20 cellular contexts compared by ENCODE assay signal in the genomic region with DNA sequence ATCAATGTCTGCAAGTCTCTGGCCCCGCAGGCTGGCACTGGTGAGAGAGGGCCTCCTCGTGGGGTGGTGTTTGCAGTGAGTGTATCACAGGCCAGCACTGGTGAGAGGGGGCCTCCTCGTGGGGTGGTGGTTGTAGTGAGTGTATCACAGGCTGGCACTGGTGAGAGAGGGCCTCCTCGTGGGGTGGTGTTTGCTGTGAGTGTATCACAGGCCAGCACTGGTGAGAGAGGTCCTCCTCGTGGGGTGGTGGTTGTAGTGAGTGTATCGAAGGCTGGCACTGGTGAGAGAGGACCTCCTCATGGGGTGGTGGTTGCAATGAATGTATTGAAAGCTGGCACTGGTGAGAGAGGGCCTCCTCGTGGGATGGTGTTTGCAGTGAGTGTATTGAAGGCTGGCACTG. TPM values are rescaled to one million over a fixed set of nuclear protein-coding genes. Genes with fewer than 3 reads are reported as not detected.
A peak's percentile ranks its signal among the peaks of the same experiment; 100 is the strongest.
DNase-seq lines count a peak whose midpoint lies in the region; ATAC-seq and TF ChIP-seq lines count a peak whose summit lies in the region.
"Had no signal": no experiment of that assay in that cellular context is flagged by ENCODE, and none has a peak within 500 bp of the region (broad histone marks: within the 10 kb centered on the region; RNA-seq: fewer than 3 reads in every experiment).

No MANE protein-coding gene starts in this region.

- no peak overlapping the region for H3K27ac ChIP-seq in CD4-positive, alpha-beta memory T cell (ENCODE audit: low read depth, low read length)
- H3K27ac ChIP-seq: brain microvascular endothelial cell, coronary artery, VCaP had no signal

- ATAC-seq in activated CD4-positive, alpha-beta T cell treated with anti-CD3 and anti-CD28 coated beads for 36 hours = peak; percentile 26
- ATAC-seq in naive thymus-derived CD8-positive, alpha-beta T cell = no peak
- no peak for ATAC-seq in GM18868 (IDR thresholded peaks at IDR 0.05; ENCODE audit: unreplicated experiment)
- ATAC-seq: left cardiac atrium, psoas muscle had no signal

- H3K4me1 ChIP-seq in CD4-positive, alpha-beta memory T cell (ENCODE audit: insufficient read depth, low read length) = peaks cover 18% of the 10 kb centered on the region

- no peak overlapping the region for H3K27ac Mint-ChIP-seq in activated CD4-positive, alpha-beta T cell treated with anti-CD3 and anti-CD28 coated beads for 36 hours
- peak overlapping the region in 5 of 7 donors; percentile 3 to 53 (median 13) for H3K27ac Mint-ChIP-seq in CD4-positive, alpha-beta memory T cell
- H3K27ac Mint-ChIP-seq in activated T-helper 1 cell treated with anti-CD3 and anti-CD28 coated beads, Interleukin-12 subunit alpha, Interleukin-12 subunit beta, Interleukin-2, Interleukin-4 antibody, amounts not matched to agents 30 ng/mL and 10 ng/mL and 1 ng/mL, durations not matched to agents 14 hours and 24 hours and 36 hours = no peak overlapping the region
- H3K27ac Mint-ChIP-seq in naive thymus-derived CD8-positive, alpha-beta T cell = peak overlapping the region in 6 of 10 donors; percentile 8 to 88 (median 40)

- H3K36me3 ChIP-seq in CD4-positive, alpha-beta memory T cell (ENCODE audit: insufficient read depth, low read length) = peaks cover 74% of the 10 kb centered on the region

- H3K9me3 Mint-ChIP-seq in activated CD4-positive, alpha-beta T cell treated with anti-CD3 and anti-CD28 coated beads for 36 hours (ENCODE audit: low read depth) = no peaks in the 10 kb centered on the region
- peaks cover 0 to 6% (median 0%) of the 10 kb centered on the region in 8 donors for H3K9me3 Mint-ChIP-seq in CD4-positive, alpha-beta memory T cell
- H3K9me3 Mint-ChIP-seq in activated T-helper 1 cell treated with anti-CD3 and anti-CD28 coated beads, Interleukin-12 subunit alpha, Interleukin-12 subunit beta, Interleukin-2, Interleukin-4 antibody, amounts not matched to agents 30 ng/mL and 10 ng/mL and 1 ng/mL, durations not matched to agents 14 hours and 24 hours and 36 hours = no peaks in the 10 kb centered on the region
- H3K9me3 Mint-ChIP-seq in naive thymus-derived CD8-positive, alpha-beta T cell = no peaks in the 10 kb centered on the region

- no peak for DNase-seq in activated CD4-positive, alpha-beta T cell treated with anti-CD3 and anti-CD28 coated beads for 36 hours
- DNase-seq in activated CD4-positive, alpha-beta T cell treated with anti-CD3 and anti-CD28 coated beads for 48 hours = no peak
- DNase-seq in CD4-positive, alpha-beta memory T cell = no peak
- no peak for DNase-seq in activated T-helper 1 cell treated with anti-CD3 and anti-CD28 coated beads, Interleukin-12 subunit alpha, Interleukin-12 subunit beta, Interleukin-2, Interleukin-4 antibody, amounts not matched to agents 30 ng/mL and 10 ng/mL and 1 ng/mL, durations not matched to agents 14 hours and 24 hours and 36 hours (ENCODE audit: low spot score)
- DNase-seq in naive thymus-derived CD8-positive, alpha-beta T cell = no peak
- DNase-seq in GM13977 (ENCODE audit: low spot score) (no peak), hypothalamus (lab: John Stamatoyannopoulos, UW) (no peak)
- DNase-seq: brain microvascular endothelial cell; DMS 273 treated with DMSO at 0.1 percent for 48 hours; HCEC 1CT; left cardiac atrium; NCI-H1436; OCI-M1; psoas muscle; Right ventricle myocardium superior; stimulated activated CD4-positive, alpha-beta T cell treated with anti-CD3 and anti-CD28 coated beads, Interleukin-4, amount 100 ng/mL, for 24 hours had no signal

- no peaks in the 10 kb centered on the region for H3K9me3 ChIP-seq in CD4-positive, alpha-beta memory T cell (ENCODE audit: control insufficient read depth in 1 of 2, low read length in 2 of 2)
- H3K9me3 ChIP-seq: psoas muscle had no signal

- CTCF ChIA-PET in activated CD4-positive, alpha-beta T cell treated with anti-CD3 and anti-CD28 coated beads for 36 hours (lab: Charles Lee) = interaction anchor here (0.7 kb wide), 1 partner anchor 34 kb away, joined by 3 read pairs; no protein-coding TSS in a partner anchor
- CTCF ChIA-PET in CD4-positive, alpha-beta memory T cell (lab: Charles Lee; ENCODE audit: partially characterized antibody) = no interaction called here

- intact Hi-C loops in activated CD4-positive, alpha-beta T cell treated with anti-CD3 and anti-CD28 coated beads for 36 hours (cut with DNase I, micrococcal nuclease) = no loop called here
- intact Hi-C loops in CD4-positive, alpha-beta memory T cell (cut with micrococcal nuclease) = no loop called here
- intact Hi-C loops in activated T-helper 1 cell treated with anti-CD3 and anti-CD28 coated beads, Interleukin-12 subunit alpha, Interleukin-12 subunit beta, Interleukin-2, Interleukin-4 antibody, amounts not matched to agents 30 ng/mL and 10 ng/mL and 1 ng/mL, durations not matched to agents 14 hours and 24 hours and 36 hours (cut with micrococcal nuclease) = no loop called here

- POLR2A ChIA-PET in activated CD4-positive, alpha-beta T cell treated with anti-CD3 and anti-CD28 coated beads for 36 hours (lab: Charles Lee) = no interaction called here
- POLR2A ChIA-PET in CD4-positive, alpha-beta memory T cell (lab: Charles Lee; ENCODE audit: partially characterized antibody) = no interaction called here
- POLR2A ChIA-PET in naive thymus-derived CD8-positive, alpha-beta T cell (lab: Charles Lee) = no interaction called here

- H3K27me3 ChIP-seq in CD4-positive, alpha-beta memory T cell (ENCODE audit: insufficient read depth, low read length) = no peaks in the 10 kb centered on the region
- H3K27me3 ChIP-seq: brain microvascular endothelial cell had no signal

- in situ Hi-C loops in GM13977 (cut with MboI; ENCODE audit: low pct_unique_long_range_greater_than_20kb, low sequenced_read_pairs, unreplicated experiment) = no loop called here

- H3K4me3 Mint-ChIP-seq in activated CD4-positive, alpha-beta T cell treated with anti-CD3 and anti-CD28 coated beads for 36 hours = no peak overlapping the region
- peak overlapping the region in 7 of 8 donors; percentile 19 to 84 (median 59) for H3K4me3 Mint-ChIP-seq in CD4-positive, alpha-beta memory T cell
- peak overlapping the region; percentile 38 for H3K4me3 Mint-ChIP-seq in activated T-helper 1 cell treated with anti-CD3 and anti-CD28 coated beads, Interleukin-12 subunit alpha, Interleukin-12 subunit beta, Interleukin-2, Interleukin-4 antibody, amounts not matched to agents 30 ng/mL and 10 ng/mL and 1 ng/mL, durations not matched to agents 14 hours and 24 hours and 36 hours
- peak overlapping the region in 9 of 10 donors; percentile 26 to 71 (median 56) for H3K4me3 Mint-ChIP-seq in naive thymus-derived CD8-positive, alpha-beta T cell

- TF ChIP-seq CTCF in GM13977 (IDR thresholded peaks at IDR 0.05; ENCODE audit: extremely low read depth, insufficient read depth, missing control alignments) = no peak

- H3K27me3 Mint-ChIP-seq in activated CD4-positive, alpha-beta T cell treated with anti-CD3 and anti-CD28 coated beads for 36 hours = no peaks in the 10 kb centered on the region
- no peaks in the 10 kb centered on the region for H3K27me3 Mint-ChIP-seq in CD4-positive, alpha-beta memory T cell
- no peaks in the 10 kb centered on the region for H3K27me3 Mint-ChIP-seq in activated T-helper 1 cell treated with anti-CD3 and anti-CD28 coated beads, Interleukin-12 subunit alpha, Interleukin-12 subunit beta, Interleukin-2, Interleukin-4 antibody, amounts not matched to agents 30 ng/mL and 10 ng/mL and 1 ng/mL, durations not matched to agents 14 hours and 24 hours and 36 hours (ENCODE audit: insufficient read depth)
- no peaks in the 10 kb centered on the region for H3K27me3 Mint-ChIP-seq in naive thymus-derived CD8-positive, alpha-beta T cell

- H3K36me3 Mint-ChIP-seq in activated CD4-positive, alpha-beta T cell treated with anti-CD3 and anti-CD28 coated beads for 36 hours (ENCODE audit: low read depth) = peaks cover 72% of the 10 kb centered on the region
- peaks cover 84 to 86% of the 10 kb centered on the region in 2 donors for H3K36me3 Mint-ChIP-seq in CD4-positive, alpha-beta memory T cell
- peaks cover 83% of the 10 kb centered on the region for H3K36me3 Mint-ChIP-seq in activated T-helper 1 cell treated with anti-CD3 and anti-CD28 coated beads, Interleukin-12 subunit alpha, Interleukin-12 subunit beta, Interleukin-2, Interleukin-4 antibody, amounts not matched to agents 30 ng/mL and 10 ng/mL and 1 ng/mL, durations not matched to agents 14 hours and 24 hours and 36 hours (ENCODE audit: low read depth)
- H3K36me3 Mint-ChIP-seq in naive thymus-derived CD8-positive, alpha-beta T cell = peaks cover 11 to 94% (median 51%) of the 10 kb centered on the region in 3 donors

- H3K4me1 Mint-ChIP-seq in activated CD4-positive, alpha-beta T cell treated with anti-CD3 and anti-CD28 coated beads for 36 hours = peaks cover 20% of the 10 kb centered on the region
- H3K4me1 Mint-ChIP-seq in CD4-positive, alpha-beta memory T cell = peaks cover 25 to 41% (median 33%) of the 10 kb centered on the region in 4 donors
- peaks cover 52% of the 10 kb centered on the region for H3K4me1 Mint-ChIP-seq in activated T-helper 1 cell treated with anti-CD3 and anti-CD28 coated beads, Interleukin-12 subunit alpha, Interleukin-12 subunit beta, Interleukin-2, Interleukin-4 antibody, amounts not matched to agents 30 ng/mL and 10 ng/mL and 1 ng/mL, durations not matched to agents 14 hours and 24 hours and 36 hours (ENCODE audit: low read depth)
- H3K4me1 Mint-ChIP-seq in naive thymus-derived CD8-positive, alpha-beta T cell = peaks cover 25 to 44% (median 40%) of the 10 kb centered on the region in 4 donors

- H3K4me3 ChIP-seq in CD4-positive, alpha-beta memory T cell (ENCODE audit: low read length in 2 of 2) = no peak overlapping the region
- H3K4me3 ChIP-seq: coronary artery, psoas muscle had no signal

RNA-seq across cellular contexts. Expression of a gene that starts 53.3 kb away (rescaled TPM):
- 1 to 10 TPM in 1 of 2 experiments, under 1 TPM in 1; 0.78 to 1.2 TPM for total RNA-seq in activated CD4-positive, alpha-beta T cell treated with anti-CD3 and anti-CD28 coated beads for 36 hours
- total RNA-seq in CD4-positive, alpha-beta memory T cell = under 1 TPM; 0.93 to 1.00 TPM
- under 1 TPM in 1 of 2 donors, not detected in 1; 0.11 TPM for polyA plus RNA-seq in CD4-positive, alpha-beta memory T cell
- 2.9 and 3.7 TPM in 2 replicates for total RNA-seq in activated T-helper 1 cell treated with anti-CD3 and anti-CD28 coated beads, Interleukin-12 subunit alpha, Interleukin-12 subunit beta, Interleukin-2, Interleukin-4 antibody, amounts not matched to agents 30 ng/mL and 10 ng/mL and 1 ng/mL, durations not matched to agents 14 hours and 24 hours and 36 hours
- total RNA-seq in naive thymus-derived CD8-positive, alpha-beta T cell = 1 to 10 TPM; 1.5 to 2.3 TPM
- polyA plus RNA-seq in naive thymus-derived CD8-positive, alpha-beta T cell = under 1 TPM in 1 of 3 donors, not detected in 2; 0.18 TPM
- total RNA-seq: M059J had no signal

Comparison
In these comparisons a context has a peak if more than half of its experiments do, and no peak if none do; other contexts are left out.
1. H3K27ac Mint-ChIP-seq: peak in CD4-positive, alpha-beta memory T cell (5 of 7) and naive thymus-derived CD8-positive, alpha-beta T cell (6 of 10); none in activated CD4-positive, alpha-beta T cell treated with anti-CD3 and anti-CD28 coated beads for 36 hours (single experiment) and activated T-helper 1 cell treated with anti-CD3 and anti-CD28 coated beads, Interleukin-12 subunit alpha, Interleukin-12 subunit beta, Interleukin-2, Interleukin-4 antibody, amounts not matched to agents 30 ng/mL and 10 ng/mL and 1 ng/mL, durations not matched to agents 14 hours and 24 hours and 36 hours (single experiment).